8 cellular contexts compared by ENCODE assay signal in the genomic region with DNA sequence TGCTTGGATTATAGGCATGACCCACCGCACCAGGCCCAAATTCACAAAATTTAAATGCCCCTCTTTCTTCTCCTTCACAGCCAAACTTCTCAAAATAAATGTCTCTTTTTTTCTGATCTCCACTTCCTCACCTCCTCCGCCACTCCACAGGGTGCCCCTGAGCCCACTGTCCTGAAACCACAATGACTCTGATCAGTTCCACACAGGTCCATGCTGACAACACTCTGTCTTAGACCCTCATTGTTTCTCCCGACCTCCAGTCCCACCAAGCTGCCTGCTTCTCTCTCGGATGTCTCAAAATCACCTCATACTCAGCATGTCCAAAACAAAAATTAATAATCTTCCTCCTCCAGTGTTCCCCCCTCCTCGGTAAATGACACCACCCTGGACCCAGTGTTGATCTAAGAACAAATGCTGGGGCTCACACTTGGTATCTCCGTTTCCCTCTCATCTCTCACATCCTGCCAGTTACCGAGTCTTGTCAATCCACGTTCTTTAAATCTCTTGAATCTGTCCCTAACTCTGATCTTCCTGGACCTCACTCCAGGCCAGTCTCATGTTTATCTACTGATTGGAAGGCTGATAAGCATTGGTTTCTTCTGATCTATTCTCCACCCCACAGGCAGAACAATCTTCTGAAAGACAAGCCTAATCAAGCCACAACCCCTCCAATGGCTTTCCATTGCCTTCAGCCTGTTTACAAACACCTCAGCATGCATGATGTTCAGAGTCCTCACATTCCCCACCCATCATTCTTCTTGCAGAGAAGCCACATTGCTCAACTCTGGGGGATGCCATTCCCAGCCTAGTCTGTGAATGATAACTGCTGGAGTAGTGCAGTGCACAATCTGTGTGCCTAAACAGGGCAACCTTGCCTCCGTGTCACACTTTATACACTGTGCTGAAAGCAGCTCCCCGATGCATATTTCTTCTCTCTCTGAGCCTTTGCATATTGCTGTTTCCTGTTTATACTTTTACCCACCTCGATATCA. TPM values are rescaled to one million over a fixed set of nuclear protein-coding genes. Genes with fewer than 3 reads are reported as not detected.
DNase-seq lines count a peak whose midpoint lies in the region; ATAC-seq lines count a peak whose summit lies in the region.

No MANE protein-coding gene starts in this region.

- H3K27me3 Mint-ChIP-seq in activated CD4-positive, alpha-beta T cell treated with anti-CD3 and anti-CD28 coated beads for 36 hours = no peaks in the 10 kb centered on the region
- no peaks in the 10 kb centered on the region for H3K27me3 Mint-ChIP-seq in activated T-cell treated with anti-CD3 and anti-CD28 coated beads, Interleukin-2, amount 50 U/mL, for 4 hours (ENCODE audit: low read depth)
- H3K27me3 Mint-ChIP-seq in stimulated activated memory B cell treated with anti-CD40 and anti-IgM and Interleukin-4, amounts not matched to agents 10 μg/mL and 1 μg/mL and 100 μg/mL, for 72 hours = no peaks in the 10 kb centered on the region

- peak overlapping the region; percentile 53 for H3K4me3 Mint-ChIP-seq in activated CD4-positive, alpha-beta T cell treated with anti-CD3 and anti-CD28 coated beads for 36 hours
- H3K4me3 Mint-ChIP-seq in activated T-cell treated with anti-CD3 and anti-CD28 coated beads, Interleukin-2, amount 50 U/mL, for 4 hours = peak overlapping the region; percentile 63
- peak overlapping the region; percentile 40 for H3K4me3 Mint-ChIP-seq in stimulated activated memory B cell treated with anti-CD40 and anti-IgM and Interleukin-4, amounts not matched to agents 10 μg/mL and 1 μg/mL and 100 μg/mL, for 72 hours

- H3K36me3 ChIP-seq in aorta (ENCODE audit: control insufficient read depth in 1 of 2, insufficient read depth in 2 of 2, low read length in 1 of 2) = no peaks in the 10 kb centered on the region
- H3K36me3 ChIP-seq in H7 (replicated peaks; ENCODE audit: control insufficient read depth, insufficient read depth, low read length) = no peaks in the 10 kb centered on the region

- peak overlapping the region; percentile 97 for H3K27ac Mint-ChIP-seq in activated CD4-positive, alpha-beta T cell treated with anti-CD3 and anti-CD28 coated beads for 36 hours
- H3K27ac Mint-ChIP-seq in stimulated activated memory B cell treated with anti-CD40 and anti-IgM and Interleukin-4, amounts not matched to agents 10 μg/mL and 1 μg/mL and 100 μg/mL, for 72 hours = peak overlapping the region; percentile 89

- no peaks in the 10 kb centered on the region for H3K4me1 ChIP-seq in aorta (ENCODE audit: control insufficient read depth in 1 of 2, insufficient read depth in 2 of 2, low read length in 2 of 2)

- 82 to 83% methylated on average over 11 of the region's 11 CpGs for WGBS in aorta, 2 donors

- POLR2A ChIA-PET in activated CD4-positive, alpha-beta T cell treated with anti-CD3 and anti-CD28 coated beads for 36 hours (lab: Charles Lee) = no interaction called here

- DNase-seq in activated CD4-positive, alpha-beta T cell treated with anti-CD3 and anti-CD28 coated beads for 36 hours = peak; percentile 40
- no peak for DNase-seq in activated CD4-positive, alpha-beta T cell treated with anti-CD3 and anti-CD28 coated beads for 1 hour
- no peak for DNase-seq in activated T-cell treated with anti-CD3 and anti-CD28 coated beads, Interleukin-2, amount 50 U/mL, for 4 hours
- no peak for DNase-seq in aorta
- DNase-seq in H7 = no peak

- no peak overlapping the region for H3K27ac ChIP-seq in aorta (ENCODE audit: low read depth in 1 of 2, low read length in 2 of 2)

- intact Hi-C loops in activated CD4-positive, alpha-beta T cell treated with anti-CD3 and anti-CD28 coated beads for 36 hours (cut with DNase I, micrococcal nuclease) = no loop called here
- intact Hi-C loops in aorta (cut with DNase I) = no loop called here

- H3K9me3 ChIP-seq in aorta (ENCODE audit: control insufficient read depth, low read length) = no peaks in the 10 kb centered on the region

- ATAC-seq in activated CD4-positive, alpha-beta T cell treated with anti-CD3 and anti-CD28 coated beads for 36 hours = peak; percentile 60
- ATAC-seq in HG02798 (IDR thresholded peaks at IDR 0.05; ENCODE audit: poor library complexity, unreplicated experiment) (peak; percentile 64), aorta (ENCODE audit: low FRiP score) (no peak), HG02763 (IDR thresholded peaks at IDR 0.05; ENCODE audit: unreplicated experiment) (no peak)
- ATAC-seq in activated T-cell treated with anti-CD3 and anti-CD28 coated beads, Interleukin-2, amount 50 U/mL, for 4 hours = peak; percentile 44
- peak; percentile 59 for ATAC-seq in stimulated activated memory B cell treated with anti-CD40 and anti-IgM and Interleukin-4, amounts not matched to agents 10 μg/mL and 1 μg/mL and 100 μg/mL, for 72 hours

- H3K36me3 Mint-ChIP-seq in activated CD4-positive, alpha-beta T cell treated with anti-CD3 and anti-CD28 coated beads for 36 hours (ENCODE audit: low read depth) = no peaks in the 10 kb centered on the region
- H3K36me3 Mint-ChIP-seq in activated T-cell treated with anti-CD3 and anti-CD28 coated beads, Interleukin-2, amount 50 U/mL, for 4 hours (ENCODE audit: insufficient read depth) = no peaks in the 10 kb centered on the region
- H3K36me3 Mint-ChIP-seq in stimulated activated memory B cell treated with anti-CD40 and anti-IgM and Interleukin-4, amounts not matched to agents 10 μg/mL and 1 μg/mL and 100 μg/mL, for 72 hours = no peaks in the 10 kb centered on the region

- peaks cover 69% of the 10 kb centered on the region for H3K4me1 Mint-ChIP-seq in activated CD4-positive, alpha-beta T cell treated with anti-CD3 and anti-CD28 coated beads for 36 hours
- H3K4me1 Mint-ChIP-seq in activated T-cell treated with anti-CD3 and anti-CD28 coated beads, Interleukin-2, amount 50 U/mL, for 4 hours (ENCODE audit: low read depth) = peaks cover 69% of the 10 kb centered on the region
- H3K4me1 Mint-ChIP-seq in stimulated activated memory B cell treated with anti-CD40 and anti-IgM and Interleukin-4, amounts not matched to agents 10 μg/mL and 1 μg/mL and 100 μg/mL, for 72 hours = peaks cover 49% of the 10 kb centered on the region

- H3K4me3 ChIP-seq in aorta (ENCODE audit: low read length in 2 of 2) = no peak overlapping the region
- no peak overlapping the region for H3K4me3 ChIP-seq in H7 (ENCODE audit: insufficient read depth, low read depth, low read length)

- CTCF ChIA-PET in activated CD4-positive, alpha-beta T cell treated with anti-CD3 and anti-CD28 coated beads for 36 hours (lab: Charles Lee) = interaction anchor here (0.9 to 1.3 kb wide), 8 partner anchors 11 to 144 kb away, joined by 3 to 9 read pairs (median 4); no protein-coding TSS in a partner anchor

- no peaks in the 10 kb centered on the region for H3K9me3 Mint-ChIP-seq in activated CD4-positive, alpha-beta T cell treated with anti-CD3 and anti-CD28 coated beads for 36 hours (ENCODE audit: low read depth)
- no peaks in the 10 kb centered on the region for H3K9me3 Mint-ChIP-seq in activated T-cell treated with anti-CD3 and anti-CD28 coated beads, Interleukin-2, amount 50 U/mL, for 4 hours
- H3K9me3 Mint-ChIP-seq in stimulated activated memory B cell treated with anti-CD40 and anti-IgM and Interleukin-4, amounts not matched to agents 10 μg/mL and 1 μg/mL and 100 μg/mL, for 72 hours = no peaks in the 10 kb centered on the region

- no peaks in the 10 kb centered on the region for H3K27me3 ChIP-seq in aorta (ENCODE audit: control insufficient read depth in 1 of 2, insufficient read depth in 2 of 2, low read length in 1 of 2)
- no peaks in the 10 kb centered on the region for H3K27me3 ChIP-seq in H7 (ENCODE audit: control insufficient read depth, insufficient read depth, low read length)

RNA-seq across cellular contexts. Expression of a gene that starts 12.4 kb away (rescaled TPM):
- total RNA-seq in activated CD4-positive, alpha-beta T cell treated with anti-CD3 and anti-CD28 coated beads for 36 hours = 100 to 1,000 TPM; 122 to 181 TPM
- total RNA-seq in activated T-cell treated with anti-CD3 and anti-CD28 coated beads, Interleukin-2, amount 50 U/mL, for 4 hours = 10 to 100 TPM; 75.0 to 91.5 (median 78.3) TPM
- total RNA-seq in aorta = 10 to 100 TPM; 53.3 to 62.6 TPM
- polyA plus RNA-seq in aorta = 10 to 100 TPM in 1 of 2 donors, 1 to 10 TPM in 1; 4.5 to 14.4 TPM
- 0.76 and 3.2 TPM in 2 replicates for total RNA-seq in H7 (2014; rRNA removed; shearing (Covaris generic))

Comparison
In these comparisons a context has a peak if more than half of its experiments do, and no peak if none do; other contexts are left out.
1. ATAC-seq: peak in activated CD4-positive, alpha-beta T cell treated with anti-CD3 and anti-CD28 coated beads for 36 hours (single experiment), HG02798 (single experiment), activated T-cell treated with anti-CD3 and anti-CD28 coated beads, Interleukin-2, amount 50 U/mL, for 4 hours (2 of 2) and stimulated activated memory B cell treated with anti-CD40 and anti-IgM and Interleukin-4, amounts not matched to agents 10 μg/mL and 1 μg/mL and 100 μg/mL, for 72 hours (single experiment); none in aorta (single experiment) and HG02763 (single experiment).
2. RNA of a gene that starts 12.4 kb away (total RNA-seq): 122 to 181 TPM in activated CD4-positive, alpha-beta T cell treated with anti-CD3 and anti-CD28 coated beads for 36 hours, 75.0 to 91.5 TPM in activated T-cell treated with anti-CD3 and anti-CD28 coated beads, Interleukin-2, amount 50 U/mL, for 4 hours and 53.3 to 62.6 TPM in aorta; 0.76 to 3.2 TPM in H7; every median in the first group is over 10 times any median in the second.
3. Peak in every context shown above with its lines, with median percentiles within 50 percentile points of each other: H3K4me3 Mint-ChIP-seq.